In the genomic region with DNA sequence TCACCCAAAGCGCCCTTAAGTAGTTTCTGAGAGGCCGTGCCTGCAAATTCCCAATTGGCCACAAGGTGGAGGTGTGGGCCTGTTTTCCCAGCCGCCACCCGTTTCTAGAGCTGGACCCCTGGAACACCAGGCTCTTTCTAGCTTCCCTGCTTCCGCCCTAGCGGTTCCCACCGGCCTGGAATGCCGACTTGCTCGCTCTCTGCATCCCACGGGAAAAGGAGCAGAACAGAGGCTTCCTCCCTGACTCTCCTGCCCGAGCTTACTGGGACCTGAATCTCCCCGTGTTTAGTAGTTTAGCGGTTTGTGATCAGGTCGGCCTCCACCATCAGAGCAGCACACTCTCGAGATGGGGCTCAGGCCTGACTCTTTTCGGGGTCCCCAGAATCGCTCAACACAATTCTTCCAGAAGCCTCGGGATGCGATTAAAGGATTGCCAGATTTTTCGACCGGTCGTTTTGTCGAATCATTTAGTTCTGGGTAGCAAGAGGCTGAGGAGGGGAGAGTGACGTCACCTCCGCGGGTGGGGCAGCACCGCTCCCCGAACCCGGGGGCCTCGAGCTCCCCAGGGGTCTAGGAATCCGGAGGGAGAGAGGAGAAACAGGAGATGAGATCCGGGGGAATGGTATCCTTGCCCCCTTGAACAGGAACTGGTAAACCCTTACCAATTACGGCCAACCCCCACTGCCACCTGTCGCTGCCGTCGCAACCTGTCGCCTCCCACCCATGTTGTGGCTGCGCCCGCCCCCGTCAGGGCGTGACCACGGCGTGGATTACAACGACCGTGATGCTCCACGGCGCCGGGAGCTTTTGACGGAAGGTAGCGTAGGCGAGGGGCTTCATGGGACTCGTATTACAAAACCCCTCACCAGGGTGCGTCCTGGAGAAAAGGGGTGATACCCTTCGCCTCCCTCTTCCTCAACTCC, we compare ENCODE assay signal across 8 cellular contexts. TPM values are rescaled to one million over a fixed set of nuclear protein-coding genes. Genes with fewer than 3 reads are reported as not detected.
DNase-seq lines count a peak whose midpoint lies in the region; ATAC-seq and TF ChIP-seq lines count a peak whose summit lies in the region.

No MANE protein-coding gene starts in this region.

- POLR2A ChIA-PET in HEK293T (lab: Yijun Ruan, JAX), result interaction anchor here (0.7 to 1.4 kb wide), 6 partner anchors 11 to 200 kb away, joined by 3 to 5 read pairs (median 3); a partner anchor contains a TSS

- H3K4me3 ChIP-seq in DND-41 (ENCODE audit: low read depth in 1 of 2, low read length in 2 of 2), result peak overlapping the region in 1 of 2 experiments; percentile 52; a peak in 2 of 4 replicates
- H3K4me3 ChIP-seq in cardiac fibroblast (replicated peaks in 1 of 2; ENCODE audit: low read depth in 2 of 2, low read length in 2 of 2), result peak overlapping the region; percentile 25 to 46
- peak overlapping the region; percentile 33 to 57 for H3K4me3 ChIP-seq in left lung

- H3K4me1 ChIP-seq in DND-41 (ENCODE audit: insufficient read depth, low read length) (peaks cover 10% of the 10 kb centered on the region), left lung (peaks cover 0 to 24% of the 10 kb centered on the region in 2 donors)

- CTCF ChIA-PET in HEK293T (lab: Yijun Ruan, JAX), result interaction anchor here (0.6 to 1.0 kb wide), 8 partner anchors 11 to 109 kb away, joined by 3 to 6 read pairs (median 4); a partner anchor contains a TSS

- peak; percentile 93 for TF ChIP-seq CTCF in DND-41 (IDR thresholded peaks at IDR 0.05; ENCODE audit: borderline replicate concordance, extremely low read depth, low read length, poor library complexity, severe bottlenecking)
- TF ChIP-seq CTCF in cardiac fibroblast (IDR thresholded peaks at IDR 0.05; ENCODE audit: low read depth, low read length), result peak; percentile 82
- peak; percentile 65 to 86 for TF ChIP-seq CTCF in left lung (IDR thresholded peaks at IDR 0.05)

- intact Hi-C loops in left lung (cut with DNase I), result no loop called here

- H4K20me1 ChIP-seq in DND-41 (ENCODE audit: insufficient read depth, low read length), result no peaks in the 10 kb centered on the region

- H3K79me2 ChIP-seq in DND-41 (ENCODE audit: insufficient read depth, low read length), result no peaks in the 10 kb centered on the region

- peak overlapping the region; percentile 27; the same call in 1 of the 2 replicates for H3K27ac ChIP-seq in DND-41 (ENCODE audit: low read length)
- peak overlapping the region; percentile 85 to 88 for H3K27ac ChIP-seq in left lung

- no peaks in the 10 kb centered on the region for H3K36me3 ChIP-seq in DND-41 (ENCODE audit: insufficient read depth, low read length)
- peaks cover 0 to 16% of the 10 kb centered on the region in 2 donors for H3K36me3 ChIP-seq in left lung

- peak overlapping the region; percentile 48 for H3K9ac ChIP-seq in DND-41 (ENCODE audit: low read depth, low read length)

- ATAC-seq in DND-41 (ENCODE audit: insufficient read depth, low read depth) (peak; percentile 87), left lung (peak; percentile 71), GM21528 (IDR thresholded peaks at IDR 0.05; ENCODE audit: low FRiP score, unreplicated experiment) (no peak)

- H3K27me3 ChIP-seq in DND-41 (ENCODE audit: insufficient read depth, low read length, poor library complexity) (no peaks in the 10 kb centered on the region), left lung (peaks cover 0 to 6% of the 10 kb centered on the region in 2 donors)

- H3K4me2 ChIP-seq in DND-41 (ENCODE audit: insufficient read depth, low read length), result peak overlapping the region; percentile 67

- H3K9me3 ChIP-seq in DND-41 (ENCODE audit: insufficient read depth, low read length, severe bottlenecking) (no peaks in the 10 kb centered on the region), left lung (no peaks in the 10 kb centered on the region)

- peak overlapping the region; percentile 92 for H2AFZ ChIP-seq in DND-41 (ENCODE audit: low read depth, low read length)

- DNase-seq in DND-41, result peak; percentile 80
- peak; percentile 42 for DNase-seq in HEK293T (ENCODE audit: extremely low spot score)
- peak; percentile 5 for DNase-seq in NCI-H2081 treated with DMSO at 0.1 percent for 48 hours (lab: John Stamatoyannopoulos, UW)
- peak; percentile 59 to 78 (median 73) for DNase-seq in activated CD4-positive, CD25-positive, alpha-beta regulatory T cell (lab: John Stamatoyannopoulos, UW)
- peak; percentile 62 to 70 for DNase-seq in cardiac fibroblast (ENCODE audit: low read depth in 2 of 2)
- DNase-seq in left lung, result peak; percentile 83 to 90
- DNase-seq in stimulated activated CD4-positive, alpha-beta T cell treated with anti-CD3 and anti-CD28 coated beads, Interleukin-2, amount 100 ng/mL, for 48 hours, result peak; percentile 78 to 79

TF ChIP-seq in HEK293T, 16 proteins besides CTCF, POLR2A, EP300 and RAD21:
- TF ChIP-seq ARNT (IDR thresholded peaks at IDR 0.05) (peak; percentile 70), NFRKB (IDR thresholded peaks at IDR 0.05) (no peak), LEF1 (IDR thresholded peaks at IDR 0.05; ENCODE audit: borderline replicate concordance) (no peak), ZNF384 (IDR thresholded peaks at IDR 0.05) (no peak), FOXM1 (IDR thresholded peaks at IDR 0.05; ENCODE audit: borderline replicate concordance) (no peak)

RNA-seq across cellular contexts. Expression of a gene that starts 8.0 kb away (rescaled TPM):
- total RNA-seq in left lung, result 1,000 to 10,000 TPM; 1,284 to 3,296 TPM

RNA-seq across cellular contexts. Expression of a gene that starts 18.8 kb away (rescaled TPM):
- total RNA-seq in left lung, result 10 to 100 TPM; 77.9 to 78.4 TPM

RNA-seq across cellular contexts. Expression of a gene that starts 26.7 kb away (rescaled TPM):
- 10 to 100 TPM; 38.3 to 58.3 TPM for total RNA-seq in left lung

RNA-seq across cellular contexts. Expression of a gene that starts 28.3 kb away (rescaled TPM):
- total RNA-seq in left lung, result 10 to 100 TPM in 1 of 2 donors, 1 to 10 TPM in 1; 8.5 to 14.7 TPM

Comparison
In these comparisons a context has a peak if more than half of its experiments do, and no peak if none do; other contexts are left out.
1. DNase-seq: peak in every context shown above with its lines; median percentile 86 in left lung; 80 in DND-41; 78 in stimulated activated CD4-positive, alpha-beta T cell treated with anti-CD3 and anti-CD28 coated beads, Interleukin-2, amount 100 ng/mL, for 48 hours; 73 in activated CD4-positive, CD25-positive, alpha-beta regulatory T cell; 66 in cardiac fibroblast; 42 in HEK293T; 5 in NCI-H2081 treated with DMSO at 0.1 percent for 48 hours.